Comparison of ENCODE assay signal across 36 cellular contexts in the genomic region with DNA sequence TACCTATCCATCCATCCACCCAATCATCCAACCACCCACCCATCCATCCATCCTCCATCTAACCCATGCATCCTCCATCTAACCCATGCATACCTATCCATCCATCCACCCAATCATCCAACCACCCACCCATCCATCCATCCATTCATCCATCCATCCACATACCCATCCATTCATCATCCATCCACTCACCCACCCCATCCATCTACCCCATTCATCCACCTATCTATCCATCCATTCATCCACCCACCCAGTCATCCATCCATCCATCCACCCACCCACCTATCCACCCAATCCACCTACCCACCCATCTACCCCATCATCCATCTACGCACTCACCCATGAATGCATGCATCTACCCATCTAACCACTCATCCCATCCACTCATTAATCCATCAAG. TPM values are rescaled to one million over a fixed set of nuclear protein-coding genes. Genes with fewer than 3 reads are reported as not detected.
"Had no signal": no experiment of that assay in that cellular context is flagged by ENCODE, and none has a peak within 500 bp of the region (broad histone marks: within the 10 kb centered on the region; RNA-seq: fewer than 3 reads in every experiment).

No MANE protein-coding gene starts in this region.

- H3K9me3 Mint-ChIP-seq: activated CD4-positive, alpha-beta memory T cell treated with anti-CD3 and anti-CD28 coated beads for 36 hours; activated CD4-positive, alpha-beta T cell treated with anti-CD3 and anti-CD28 coated beads, Interleukin-2, amount 10 ng/mL, durations not matched to agents 24 days and 14 days; activated naive CD4-positive, alpha-beta T cell treated with anti-CD3 and anti-CD28 coated beads for 36 hours; activated T-helper 1 cell treated with anti-CD3 and anti-CD28 coated beads, Interleukin-12 subunit alpha, Interleukin-12 subunit beta, Interleukin-2, Interleukin-4 antibody, amounts not matched to agents 30 ng/mL and 10 ng/mL and 1 ng/mL, durations not matched to agents 14 hours and 24 hours and 36 hours; activated T-helper 2 cell treated with anti-CD3 and anti-CD28 coated beads, Interferon-gamma antibody, Interleukin-2, Interleukin-4, amounts not matched to agents 10 μg/mL and 5 μg/mL and 100 μg/mL, durations not matched to agents 14 hours and 24 hours and 36 hours had no signal

- H3K27ac ChIP-seq: brain microvascular endothelial cell, colonic mucosa, epithelial cell of prostate, esophagus squamous epithelium, gastroesophageal sphincter, heart right ventricle, hepatocyte had no signal

- H3K4me3 Mint-ChIP-seq: activated CD4-positive, alpha-beta memory T cell treated with anti-CD3 and anti-CD28 coated beads for 36 hours; activated CD4-positive, alpha-beta T cell treated with anti-CD3 and anti-CD28 coated beads for 36 hours; activated CD4-positive, alpha-beta T cell treated with anti-CD3 and anti-CD28 coated beads, Interleukin-2, amount 10 ng/mL, durations not matched to agents 24 days and 14 days; activated CD8-positive, alpha-beta memory T cell treated with anti-CD3 and anti-CD28 coated beads, Interleukin-2, amount 10 ng/mL, durations not matched to agents 7 days and 5 days; activated CD8-positive, alpha-beta T cell treated with anti-CD3 and anti-CD28 coated beads, Interleukin-2, amount 10 ng/mL, durations not matched to agents 7 days and 5 days; activated naive CD4-positive, alpha-beta T cell treated with anti-CD3 and anti-CD28 coated beads for 36 hours; activated naive CD8-positive, alpha-beta T cell; activated T-helper 1 cell treated with anti-CD3 and anti-CD28 coated beads, Interleukin-12 subunit alpha, Interleukin-12 subunit beta, Interleukin-2, Interleukin-4 antibody, amounts not matched to agents 30 ng/mL and 10 ng/mL and 1 ng/mL, durations not matched to agents 14 hours and 24 hours and 36 hours had no signal

- H3K4me1 Mint-ChIP-seq: activated CD4-positive, alpha-beta T cell treated with anti-CD3 and anti-CD28 coated beads for 36 hours; activated CD4-positive, alpha-beta T cell treated with anti-CD3 and anti-CD28 coated beads, Interleukin-2, amount 10 ng/mL, durations not matched to agents 24 days and 14 days had no signal

- ATAC-seq: activated CD4-positive, alpha-beta T cell treated with anti-CD3 and anti-CD28 coated beads for 36 hours; activated CD8-positive, alpha-beta memory T cell treated with anti-CD3 and anti-CD28 coated beads, Interleukin-2, amount 10 ng/mL, durations not matched to agents 7 days and 5 days; activated CD8-positive, alpha-beta T cell treated with anti-CD3 and anti-CD28 coated beads, Interleukin-2, amount 10 ng/mL, durations not matched to agents 7 days and 5 days; gastroesophageal sphincter; heart right ventricle had no signal

- H3K27ac Mint-ChIP-seq: activated CD4-positive, alpha-beta memory T cell treated with anti-CD3 and anti-CD28 coated beads for 36 hours; activated CD4-positive, alpha-beta T cell treated with anti-CD3 and anti-CD28 coated beads for 36 hours; activated CD4-positive, alpha-beta T cell treated with anti-CD3 and anti-CD28 coated beads, Interleukin-2, amount 10 ng/mL, durations not matched to agents 24 days and 14 days; activated CD8-positive, alpha-beta memory T cell treated with anti-CD3 and anti-CD28 coated beads, Interleukin-2, amount 10 ng/mL, durations not matched to agents 7 days and 5 days; activated CD8-positive, alpha-beta T cell treated with anti-CD3 and anti-CD28 coated beads, Interleukin-2, amount 10 ng/mL, durations not matched to agents 7 days and 5 days; activated naive CD4-positive, alpha-beta T cell treated with anti-CD3 and anti-CD28 coated beads for 36 hours; activated naive CD8-positive, alpha-beta T cell; activated T-helper 1 cell treated with anti-CD3 and anti-CD28 coated beads, Interleukin-12 subunit alpha, Interleukin-12 subunit beta, Interleukin-2, Interleukin-4 antibody, amounts not matched to agents 30 ng/mL and 10 ng/mL and 1 ng/mL, durations not matched to agents 14 hours and 24 hours and 36 hours; activated T-helper 2 cell treated with anti-CD3 and anti-CD28 coated beads, Interferon-gamma antibody, Interleukin-2, Interleukin-4, amounts not matched to agents 10 μg/mL and 5 μg/mL and 100 μg/mL, durations not matched to agents 14 hours and 24 hours and 36 hours had no signal

- H3K27me3 ChIP-seq: brain microvascular endothelial cell, colonic mucosa, esophagus squamous epithelium, gastroesophageal sphincter, heart right ventricle, hepatocyte had no signal

- H3K27me3 Mint-ChIP-seq: activated CD4-positive, alpha-beta memory T cell treated with anti-CD3 and anti-CD28 coated beads for 36 hours; activated CD4-positive, alpha-beta T cell treated with anti-CD3 and anti-CD28 coated beads for 36 hours; activated CD4-positive, alpha-beta T cell treated with anti-CD3 and anti-CD28 coated beads, Interleukin-2, amount 10 ng/mL, durations not matched to agents 24 days and 14 days; activated CD8-positive, alpha-beta memory T cell treated with anti-CD3 and anti-CD28 coated beads, Interleukin-2, amount 10 ng/mL, durations not matched to agents 7 days and 5 days; activated naive CD8-positive, alpha-beta T cell had no signal

- H3K36me3 ChIP-seq: colonic mucosa had no signal

- DNase-seq: activated CD4-positive, alpha-beta memory T cell treated with anti-CD3 and anti-CD28 coated beads for 36 hours; activated CD4-positive, alpha-beta T cell treated with anti-CD3 and anti-CD28 coated beads for 36 hours; activated CD4-positive, CD25-positive, alpha-beta regulatory T cell; activated CD4-positive, CD25-positive, alpha-beta regulatory T cell treated with anti-CD3 and anti-CD28 coated beads, Interleukin-2, amount 50 U/mL, for 72 hours; activated CD8-positive, alpha-beta memory T cell treated with anti-CD3 and anti-CD28 coated beads, Interleukin-2, amount 10 ng/mL, durations not matched to agents 7 days and 5 days; activated CD8-positive, alpha-beta memory T cell treated with anti-CD3 and anti-CD28 coated beads, Interleukin-2, amount 50 U/mL, for 4 hours; activated CD8-positive, alpha-beta T cell treated with anti-CD3 and anti-CD28 coated beads, Interleukin-2, amount 10 ng/mL, durations not matched to agents 7 days and 5 days; activated effector memory CD4-positive, alpha-beta T cell treated with anti-CD3 and anti-CD28 coated beads, Interleukin-2, amount 50 U/mL, for 16 hours; activated naive CD4-positive, alpha-beta T cell treated with anti-CD3 and anti-CD28 coated beads for 36 hours; activated T-cell treated with anti-CD3 and anti-CD28 coated beads, Interleukin-2, amount 50 U/mL, for 1 hour; activated T-cell treated with anti-CD3 and anti-CD28 coated beads, Interleukin-2, amount 50 U/mL, for 48 hours; amniotic stem cell; anterior cingulate cortex; brain microvascular endothelial cell; cerebellar nuclear complex; colonic mucosa; effector CD8-positive, alpha-beta T cell; esophagus squamous epithelium; foreskin melanocyte; heart right ventricle; T-helper 2 cell had no signal

- H3K9me3 ChIP-seq: colonic mucosa, esophagus squamous epithelium, gastroesophageal sphincter, heart right ventricle had no signal

- H3K4me1 ChIP-seq: colonic mucosa had no signal

- H3K36me3 Mint-ChIP-seq: activated naive CD8-positive, alpha-beta T cell had no signal

- FAIRE-seq: astrocyte, endometrium, endothelial cell of umbilical vein had no signal

- H3K4me3 ChIP-seq: colonic mucosa, esophagus squamous epithelium, gastroesophageal sphincter, heart right ventricle, hepatocyte had no signal

RNA-seq across cellular contexts. Expression of a gene that starts 46.7 kb away (rescaled TPM):
- total RNA-seq: activated CD4-positive, alpha-beta memory T cell treated with anti-CD3 and anti-CD28 coated beads for 36 hours; activated CD4-positive, alpha-beta T cell treated with anti-CD3 and anti-CD28 coated beads for 36 hours; activated CD4-positive, alpha-beta T cell treated with anti-CD3 and anti-CD28 coated beads, Interleukin-2, amount 10 ng/mL, durations not matched to agents 24 days and 14 days; activated CD8-positive, alpha-beta memory T cell treated with anti-CD3 and anti-CD28 coated beads for 36 hours; activated CD8-positive, alpha-beta memory T cell treated with anti-CD3 and anti-CD28 coated beads, Interleukin-2, amount 10 ng/mL, durations not matched to agents 7 days and 5 days; activated CD8-positive, alpha-beta T cell treated with anti-CD3 and anti-CD28 coated beads, Interleukin-2, amount 10 ng/mL, durations not matched to agents 7 days and 5 days; activated naive CD4-positive, alpha-beta T cell treated with anti-CD3 and anti-CD28 coated beads for 36 hours; activated T-helper 1 cell treated with anti-CD3 and anti-CD28 coated beads, Interleukin-12 subunit alpha, Interleukin-12 subunit beta, Interleukin-2, Interleukin-4 antibody, amounts not matched to agents 30 ng/mL and 10 ng/mL and 1 ng/mL, durations not matched to agents 14 hours and 24 hours and 36 hours; activated T-helper 2 cell treated with anti-CD3 and anti-CD28 coated beads, Interferon-gamma antibody, Interleukin-2, Interleukin-4, amounts not matched to agents 10 μg/mL and 5 μg/mL and 100 μg/mL, durations not matched to agents 14 hours and 24 hours and 36 hours; astrocyte; colonic mucosa; dermis microvascular lymphatic vessel endothelial cell; endothelial cell of umbilical vein; fibroblast of lung; fibroblast of villous mesenchyme; glomerular endothelial cell; heart right ventricle; hepatocyte had no signal
